ENCODE assay signal across 10 cellular contexts in genomic region chr3:139319428-139320402, GRCh38. TPM values are rescaled to one million over a fixed set of nuclear protein-coding genes. Genes with fewer than 3 reads are reported as not detected.
DNase-seq lines count a peak whose midpoint lies in the region; ATAC-seq, FAIRE-seq and TF ChIP-seq lines count a peak whose summit lies in the region.
"Had no signal": no experiment of that assay in that cellular context is flagged by ENCODE, and none has a peak within 500 bp of the region (broad histone marks: within the 10 kb centered on the region; RNA-seq: fewer than 3 reads in every experiment).

No MANE protein-coding gene starts in this region.

- no peak overlapping the region for H3K9ac ChIP-seq in MM.1S (ENCODE audit: low read length)

- H3K36me3 Mint-ChIP-seq in MCF 10A (ENCODE audit: insufficient read depth, unreplicated experiment) (no peaks in the 10 kb centered on the region), osteocyte (ENCODE audit: unreplicated experiment) (no peaks in the 10 kb centered on the region)
- H3K36me3 Mint-ChIP-seq: brain had no signal

- H3K4me1 Mint-ChIP-seq in MCF 10A (ENCODE audit: insufficient read depth, unreplicated experiment) (peaks cover 19% of the 10 kb centered on the region), osteocyte (ENCODE audit: unreplicated experiment) (no peaks in the 10 kb centered on the region)

- no peaks in the 10 kb centered on the region for H4K20me1 ChIP-seq in MM.1S (ENCODE audit: insufficient read depth, low read length)

- H3K27ac Mint-ChIP-seq in MCF 10A (ENCODE audit: low read depth, unreplicated experiment), result no peak overlapping the region
- no peak overlapping the region for H3K27ac Mint-ChIP-seq in osteocyte (ENCODE audit: unreplicated experiment)

- H3K9me3 ChIP-seq in breast epithelium (no peaks in the 10 kb centered on the region), MM.1S (replicated peaks; ENCODE audit: insufficient read depth, low read length) (no peaks in the 10 kb centered on the region)

- no peak for TF ChIP-seq POLR2A in breast epithelium (IDR thresholded peaks at IDR 0.05)

- no peaks in the 10 kb centered on the region for H3K9me3 Mint-ChIP-seq in MCF 10A (ENCODE audit: unreplicated experiment)
- H3K9me3 Mint-ChIP-seq in osteocyte (ENCODE audit: unreplicated experiment), result no peaks in the 10 kb centered on the region
- H3K9me3 Mint-ChIP-seq: brain had no signal

- H3K4me3 Mint-ChIP-seq in MCF 10A (ENCODE audit: unreplicated experiment) (no peak overlapping the region), osteocyte (ENCODE audit: unreplicated experiment) (no peak overlapping the region)
- H3K4me3 Mint-ChIP-seq: brain had no signal

- no peaks in the 10 kb centered on the region for H3F3A ChIP-seq in MM.1S (ENCODE audit: insufficient read depth, low read length)

- no peaks in the 10 kb centered on the region for H3K27me3 Mint-ChIP-seq in MCF 10A (ENCODE audit: insufficient read depth, unreplicated experiment)
- peaks cover 35% of the 10 kb centered on the region for H3K27me3 Mint-ChIP-seq in osteocyte (ENCODE audit: unreplicated experiment)

- intact Hi-C loops in MCF 10A (cut with micrococcal nuclease) (loop anchor here (10.0 kb wide), 1 partner anchor 625 kb away; no protein-coding TSS in a partner anchor), breast epithelium (cut with DNase I; ENCODE audit: low total_unique reads) (loop anchor here (10.0 kb wide), 1 partner anchor 375 kb away; the partner anchor contains the start of genes FOXL2 and FOXL2NB)

- DNase-seq in MCF 10A (ENCODE audit: unreplicated experiment) (peak; percentile 13), breast epithelium (ENCODE audit: low spot score in 2 of 2) (no peak), MM.1S (no peak), bronchial epithelial cell (ENCODE audit: low read depth) (no peak), osteocyte (ENCODE audit: extremely low spot score, unreplicated experiment) (no peak), GM19238 (ENCODE audit: insufficient read length, low spot score) (no peak)
- DNase-seq: activated CD4-positive, alpha-beta T cell treated with anti-CD3 and anti-CD28 coated beads for 1 hour had no signal

- no peak overlapping the region for H3K4me2 ChIP-seq in MM.1S (ENCODE audit: low read depth, low read length)

- FAIRE-seq in bronchial epithelial cell (lab: Jason Lieb, UNC), result no peak

- CTCF ChIA-PET in MCF 10A (lab: Yijun Ruan, JAX), result interaction anchor here (0.6 to 8.4 kb wide), 13 partner anchors 9 to 901 kb away, joined by 3 to 73 read pairs (median 4); no protein-coding TSS in a partner anchor

- no peak overlapping the region for H2AFZ ChIP-seq in MM.1S (ENCODE audit: low read length)

- no peaks in the 10 kb centered on the region for H3K79me2 ChIP-seq in MM.1S (ENCODE audit: low read length)

- ATAC-seq in HG02870 (IDR thresholded peaks at IDR 0.05; ENCODE audit: unreplicated experiment), result no peak
- no peak for ATAC-seq in HG02678 (IDR thresholded peaks at IDR 0.05; ENCODE audit: unreplicated experiment)

- no peaks in the 10 kb centered on the region for H3K36me3 ChIP-seq in breast epithelium
- H3K36me3 ChIP-seq in MM.1S (replicated peaks; ENCODE audit: insufficient read depth, low read length), result no peaks in the 10 kb centered on the region
- H3K36me3 ChIP-seq in bronchial epithelial cell (ENCODE audit: control insufficient read depth, insufficient read depth, low read length), result no peaks in the 10 kb centered on the region

- H3K27me3 ChIP-seq in breast epithelium (peaks cover 0 to 6% of the 10 kb centered on the region in 2 donors), MM.1S (replicated peaks; ENCODE audit: insufficient read depth, low read length) (no peaks in the 10 kb centered on the region), bronchial epithelial cell (ENCODE audit: control insufficient read depth, insufficient read depth, low read length) (no peaks in the 10 kb centered on the region)

- H3K27ac ChIP-seq in breast epithelium (no peak overlapping the region), MM.1S (ENCODE audit: low read length) (no peak overlapping the region)

- H3K4me3 ChIP-seq in breast epithelium (no peak overlapping the region), MM.1S (ENCODE audit: low read length) (no peak overlapping the region), bronchial epithelial cell (ENCODE audit: low read depth, low read length) (no peak overlapping the region)

- POLR2A ChIA-PET in MCF 10A (lab: Yijun Ruan, JAX), result interaction anchor here (0.6 to 0.7 kb wide), 2 partner anchors 69 to 357 kb away, joined by 3 to 4 read pairs; no protein-coding TSS in a partner anchor

- H3K9me2 ChIP-seq in MM.1S (replicated peaks; ENCODE audit: insufficient read depth, low read length), result no peaks in the 10 kb centered on the region

- peak; percentile 22 for TF ChIP-seq CTCF in MCF 10A (IDR thresholded peaks at IDR 0.05; ENCODE audit: unreplicated experiment)
- no peak for TF ChIP-seq CTCF in breast epithelium (IDR thresholded peaks at IDR 0.05)
- TF ChIP-seq CTCF in MM.1S (IDR thresholded peaks at IDR 0.05; ENCODE audit: low read length), result peak; percentile 25; the same call in 1 of the 2 replicates
- peak; percentile 44 for TF ChIP-seq CTCF in bronchial epithelial cell (IDR thresholded peaks at IDR 0.05; ENCODE audit: insufficient read depth, low read length, severe bottlenecking)
- peak; percentile 31 for TF ChIP-seq CTCF in osteocyte (IDR thresholded peaks at IDR 0.05)

- H3K4me1 ChIP-seq in breast epithelium (no peaks in the 10 kb centered on the region), MM.1S (ENCODE audit: low read length) (no peaks in the 10 kb centered on the region)

- BruUV-seq in MCF 10A (replicated peaks; lab: Mats Ljungman, UMichigan), result no TSS peak

RNA-seq across cellular contexts. Expression of gene MRPS22, which starts 24.1 kb away (rescaled TPM):
- total RNA-seq in MCF 10A (2022) (65.0 and 65.3 TPM in 2 replicates), breast epithelium (10 to 100 TPM; 45.2 to 47.9 (median 46.4) TPM), bronchial epithelial cell (77.7 and 94.2 TPM in 2 replicates), osteocyte (30.4 and 35.8 TPM in 2 replicates)

Comparison
In these comparisons a context has a peak if more than half of its experiments do, and no peak if none do; other contexts are left out.
1. CTCF ChIP-seq: peak in MCF 10A (single experiment), MM.1S (single experiment), bronchial epithelial cell (single experiment) and osteocyte (single experiment); none in breast epithelium (0 of 3).